28 cellular contexts compared by ENCODE assay signal in genomic region chr4:142812091-142812490, GRCh38.
"Had no signal": no experiment of that assay in that cellular context is flagged by ENCODE, and none has a peak within 500 bp of the region (broad histone marks: within the 10 kb centered on the region; RNA-seq: fewer than 3 reads in every experiment).

No MANE protein-coding gene starts in this region.

- H3K36me3 ChIP-seq: SJCRH30 had no signal

- H3K4me3 Mint-ChIP-seq: activated CD4-positive, alpha-beta memory T cell treated with anti-CD3 and anti-CD28 coated beads for 36 hours; activated CD4-positive, alpha-beta T cell treated with anti-CD3 and anti-CD28 coated beads, Interleukin-2, amount 10 ng/mL, durations not matched to agents 7 days and 5 days; activated naive CD4-positive, alpha-beta T cell treated with anti-CD3 and anti-CD28 coated beads, Interleukin-2, amount 50 U/mL, for 24 hours; activated T-cell treated with anti-CD3 and anti-CD28 coated beads, Interleukin-2, amount 50 U/mL, for 72 hours had no signal

- DNase-seq: activated CD4-positive, alpha-beta memory T cell treated with anti-CD3 and anti-CD28 coated beads for 36 hours; activated CD4-positive, alpha-beta T cell treated with anti-CD3 and anti-CD28 coated beads, Interleukin-2, amount 10 ng/mL, durations not matched to agents 7 days and 5 days; activated CD4-positive, CD25-positive, alpha-beta regulatory T cell treated with anti-CD3 and anti-CD28 coated beads, Interleukin-2, amount 50 U/mL, for 72 hours; activated CD8-positive, alpha-beta memory T cell treated with anti-CD3 and anti-CD28 coated beads, Interleukin-2, amount 50 U/mL, for 4 hours; activated T-cell treated with anti-CD3 and anti-CD28 coated beads, Interleukin-2, amount 50 U/mL, for 72 hours; anterior cingulate cortex; body of pancreas; central memory CD4-positive, alpha-beta T cell; NCI-H1092; NCI-H1417; NCI-H2029; NCI-H2107; NCI-H2171 treated with DMSO at 0.1 percent for 48 hours; NCI-H345; NCI-H510A; NCI-H526 treated with DMSO at 0.1 percent for 48 hours; NCI-H82; NK-92 treated with Interleukin-12 subunit alpha and Interleukin-12 subunit beta, amount 100 ng/mL, for 24 hours; OCI-M1; Right ventricle myocardium superior; RPMI8226; SJCRH30; SK-N-SH; T-helper 1 cell had no signal

- H3K9ac ChIP-seq: KMS-11, SK-N-SH had no signal

- H3K9me3 Mint-ChIP-seq: activated CD4-positive, alpha-beta memory T cell treated with anti-CD3 and anti-CD28 coated beads for 36 hours; activated CD4-positive, alpha-beta T cell treated with anti-CD3 and anti-CD28 coated beads, Interleukin-2, amount 10 ng/mL, durations not matched to agents 7 days and 5 days; activated naive CD4-positive, alpha-beta T cell treated with anti-CD3 and anti-CD28 coated beads, Interleukin-2, amount 50 U/mL, for 24 hours; activated T-cell treated with anti-CD3 and anti-CD28 coated beads, Interleukin-2, amount 50 U/mL, for 72 hours had no signal

- H3K4me1 ChIP-seq: body of pancreas had no signal

- FAIRE-seq: bronchial epithelial cell had no signal

- H3K27me3 ChIP-seq: body of pancreas, SJCRH30 had no signal

- H3K27me3 Mint-ChIP-seq: activated CD4-positive, alpha-beta memory T cell treated with anti-CD3 and anti-CD28 coated beads for 36 hours; activated CD4-positive, alpha-beta T cell treated with anti-CD3 and anti-CD28 coated beads, Interleukin-2, amount 10 ng/mL, durations not matched to agents 7 days and 5 days; activated naive CD4-positive, alpha-beta T cell treated with anti-CD3 and anti-CD28 coated beads, Interleukin-2, amount 50 U/mL, for 24 hours had no signal

- H3K27ac ChIP-seq: body of pancreas, KMS-11, SJCRH30 had no signal

- H3K4me2 ChIP-seq: KMS-11, SK-N-SH had no signal

- H3K27ac Mint-ChIP-seq: activated CD4-positive, alpha-beta memory T cell treated with anti-CD3 and anti-CD28 coated beads for 36 hours; activated CD4-positive, alpha-beta T cell treated with anti-CD3 and anti-CD28 coated beads, Interleukin-2, amount 10 ng/mL, durations not matched to agents 7 days and 5 days; activated naive CD4-positive, alpha-beta T cell treated with anti-CD3 and anti-CD28 coated beads, Interleukin-2, amount 50 U/mL, for 24 hours; activated T-cell treated with anti-CD3 and anti-CD28 coated beads, Interleukin-2, amount 50 U/mL, for 72 hours had no signal

- H3K4me3 ChIP-seq: body of pancreas, SJCRH30 had no signal

- ATAC-seq: body of pancreas, Panc1 had no signal

- H3K9me3 ChIP-seq: body of pancreas, SJCRH30, SK-N-SH had no signal

- H3K36me3 Mint-ChIP-seq: activated CD4-positive, alpha-beta memory T cell treated with anti-CD3 and anti-CD28 coated beads for 36 hours; activated naive CD4-positive, alpha-beta T cell treated with anti-CD3 and anti-CD28 coated beads, Interleukin-2, amount 50 U/mL, for 24 hours had no signal
